ENCODE assay signal across 8 cellular contexts in the genomic region with DNA sequence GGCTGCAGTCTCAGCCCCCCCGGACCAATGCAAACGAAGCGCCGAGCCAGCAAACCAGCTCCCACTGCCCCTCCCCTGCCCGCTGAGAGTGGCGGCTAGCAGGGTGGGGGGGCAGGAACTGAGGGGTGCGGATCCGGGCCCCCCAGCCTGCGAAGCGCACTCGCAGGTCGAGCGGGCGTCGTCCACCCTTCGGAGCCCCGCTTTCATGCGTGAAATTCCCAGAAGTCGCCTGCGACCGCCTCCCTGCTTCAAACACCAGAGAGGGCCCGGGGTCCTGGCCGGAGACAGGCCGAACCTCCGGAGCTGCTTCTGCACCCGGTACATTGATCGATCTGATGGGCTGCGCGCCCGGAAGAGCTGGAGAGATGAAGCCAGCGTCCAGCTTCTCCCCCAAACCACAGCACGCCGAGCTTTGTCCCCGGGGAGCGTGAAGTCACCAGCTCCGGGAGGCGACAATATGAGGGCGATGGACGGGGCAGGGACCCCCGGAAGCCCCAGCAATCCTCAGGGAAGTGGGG. TPM values are rescaled to one million over a fixed set of nuclear protein-coding genes. Genes with fewer than 3 reads are reported as not detected.
DNase-seq lines count a peak whose midpoint lies in the region; ATAC-seq, FAIRE-seq and TF ChIP-seq lines count a peak whose summit lies in the region.
"Had no signal": no experiment of that assay in that cellular context is flagged by ENCODE, and none has a peak within 500 bp of the region (broad histone marks: within the 10 kb centered on the region; RNA-seq: fewer than 3 reads in every experiment).

No MANE protein-coding gene starts in this region.

- peak; percentile 59 for FAIRE-seq in GM12891 (lab: Jason Lieb, UNC)
- FAIRE-seq: islet of Langerhans had no signal

- H3F3A ChIP-seq in smooth muscle cell (ENCODE audit: low read depth), result peaks cover 4% of the 10 kb centered on the region

- H2AFZ ChIP-seq in Karpas-422 (ENCODE audit: low read length), result peak overlapping the region; percentile 18; the same call in 1 of the 2 replicates
- H2AFZ ChIP-seq in smooth muscle cell (ENCODE audit: low read depth), result peak overlapping the region; percentile 72

- peaks cover 38% of the 10 kb centered on the region for H4K20me1 ChIP-seq in Karpas-422 (ENCODE audit: insufficient read depth, low read depth, low read length)
- peaks cover 39% of the 10 kb centered on the region for H4K20me1 ChIP-seq in smooth muscle cell (ENCODE audit: low read depth)

- H3K4me2 ChIP-seq in Karpas-422 (ENCODE audit: low read depth, low read length, poor library complexity, severe bottlenecking), result peak overlapping the region; percentile 95
- peak overlapping the region; percentile 93 for H3K4me2 ChIP-seq in smooth muscle cell

- H3K27me3 Mint-ChIP-seq in T-helper 1 cell treated with Interleukin-12 subunit alpha and Interleukin-12 subunit beta and Interleukin-4 antibody, amounts not matched to agents 30 μg/mL and 1 μg/mL, for 36 hours (ENCODE audit: low read depth), result peaks cover 3% of the 10 kb centered on the region
- H3K27me3 Mint-ChIP-seq in immature natural killer cell (ENCODE audit: low read depth in 3 of 3), result peaks cover 0 to 6% (median 5%) of the 10 kb centered on the region in 3 donors

- no peaks in the 10 kb centered on the region for H3K9me3 ChIP-seq in Karpas-422 (ENCODE audit: low read length)
- no peaks in the 10 kb centered on the region for H3K9me3 ChIP-seq in breast epithelium
- no peaks in the 10 kb centered on the region for H3K9me3 ChIP-seq in smooth muscle cell (replicated peaks; ENCODE audit: low read depth)

- peaks cover 39% of the 10 kb centered on the region for H3K79me2 ChIP-seq in Karpas-422 (ENCODE audit: low read length)
- peaks cover 13% of the 10 kb centered on the region for H3K79me2 ChIP-seq in smooth muscle cell (ENCODE audit: low read depth)

- DNase-seq in GM12891 (ENCODE audit: insufficient read length, low spot score) (peak; percentile 75), Karpas-422 (peak; percentile 96), breast epithelium (ENCODE audit: low spot score in 2 of 2) (peak in 1 of 2 donors; percentile 78), immature natural killer cell (peak; percentile 42 to 61 (median 50)), smooth muscle cell (lab: John Stamatoyannopoulos, UW; ENCODE audit: unreplicated experiment) (no peak)

- H3K27ac ChIP-seq in Karpas-422 (ENCODE audit: low read length) (peak overlapping the region; percentile 72), breast epithelium (peak overlapping the region; percentile 93), smooth muscle cell (ENCODE audit: low read depth) (peak overlapping the region; percentile 30)

- H3K36me3 Mint-ChIP-seq in T-helper 1 cell treated with Interleukin-12 subunit alpha and Interleukin-12 subunit beta and Interleukin-4 antibody, amounts not matched to agents 30 μg/mL and 1 μg/mL, for 36 hours (ENCODE audit: low read depth), result peaks cover 21% of the 10 kb centered on the region
- peaks cover 0 to 5% (median 0%) of the 10 kb centered on the region in 3 donors for H3K36me3 Mint-ChIP-seq in immature natural killer cell

- H3K4me1 Mint-ChIP-seq in T-helper 1 cell treated with Interleukin-12 subunit alpha and Interleukin-12 subunit beta and Interleukin-4 antibody, amounts not matched to agents 30 μg/mL and 1 μg/mL, for 36 hours (ENCODE audit: low read depth), result peaks cover 33% of the 10 kb centered on the region
- H3K4me1 Mint-ChIP-seq in immature natural killer cell, result peaks cover 40 to 43% of the 10 kb centered on the region in 2 donors

- TF ChIP-seq CTCF in breast epithelium (IDR thresholded peaks at IDR 0.05) (no peak), smooth muscle cell (IDR thresholded peaks at IDR 0.05; ENCODE audit: borderline replicate concordance, insufficient read depth, poor library complexity, severe bottlenecking) (no peak)

- H3K36me3 ChIP-seq in Karpas-422 (ENCODE audit: insufficient read depth, low read length) (peaks cover 31% of the 10 kb centered on the region), breast epithelium (no peaks in the 10 kb centered on the region), smooth muscle cell (ENCODE audit: low read depth) (no peaks in the 10 kb centered on the region)

- intact Hi-C loops in breast epithelium (cut with DNase I; ENCODE audit: low total_unique reads), result no loop called here

- H3K4me3 ChIP-seq in Karpas-422 (ENCODE audit: low read length) (peak overlapping the region; percentile 80), breast epithelium (peak overlapping the region; percentile 70 to 75 (median 72)), smooth muscle cell (peak overlapping the region; percentile 68)

- peak overlapping the region; percentile 89 for H3K9ac ChIP-seq in Karpas-422 (ENCODE audit: low read length)
- peak overlapping the region; percentile 55 for H3K9ac ChIP-seq in smooth muscle cell (ENCODE audit: low read depth)

- H3K4me3 Mint-ChIP-seq in T-helper 1 cell treated with Interleukin-12 subunit alpha and Interleukin-12 subunit beta and Interleukin-4 antibody, amounts not matched to agents 30 μg/mL and 1 μg/mL, for 36 hours, result peak overlapping the region; percentile 82
- H3K4me3 Mint-ChIP-seq in immature natural killer cell, result peak overlapping the region; percentile 86 to 89 (median 88)

- no peaks in the 10 kb centered on the region for H3K9me2 ChIP-seq in Karpas-422 (replicated peaks; ENCODE audit: insufficient read depth, low read length)

- H3K4me1 ChIP-seq in Karpas-422 (ENCODE audit: low read length) (peaks cover 47% of the 10 kb centered on the region), breast epithelium (peaks cover 0 to 27% of the 10 kb centered on the region in 2 donors), smooth muscle cell (ENCODE audit: low read depth) (peaks cover 43% of the 10 kb centered on the region)

- no peaks in the 10 kb centered on the region for H3K9me3 Mint-ChIP-seq in T-helper 1 cell treated with Interleukin-12 subunit alpha and Interleukin-12 subunit beta and Interleukin-4 antibody, amounts not matched to agents 30 μg/mL and 1 μg/mL, for 36 hours
- H3K9me3 Mint-ChIP-seq in immature natural killer cell, result no peaks in the 10 kb centered on the region

- no peak for ATAC-seq in HG02759 (IDR thresholded peaks at IDR 0.05; ENCODE audit: unreplicated experiment)

- H3K27me3 ChIP-seq in Karpas-422 (ENCODE audit: low read length) (no peaks in the 10 kb centered on the region), breast epithelium (no peaks in the 10 kb centered on the region), smooth muscle cell (ENCODE audit: low read depth) (no peaks in the 10 kb centered on the region)

- peak; percentile 57 for TF ChIP-seq POLR2A in GM12891 (IDR thresholded peaks at IDR 0.05; ENCODE audit: low read depth, low read length)
- no peak for TF ChIP-seq POLR2A in breast epithelium (IDR thresholded peaks at IDR 0.05)

- peak overlapping the region; percentile 74 for H3K27ac Mint-ChIP-seq in T-helper 1 cell treated with Interleukin-12 subunit alpha and Interleukin-12 subunit beta and Interleukin-4 antibody, amounts not matched to agents 30 μg/mL and 1 μg/mL, for 36 hours
- peak overlapping the region in 5 of 6 donors; percentile 23 to 84 (median 62) for H3K27ac Mint-ChIP-seq in immature natural killer cell

- WGBS in smooth muscle cell (ENCODE audit: low lambda C conversion rate), result under 1% methylated on average over 34 of the region's 40 CpGs

TF ChIP-seq in GM12891, 5 proteins besides CTCF, POLR2A, EP300 and RAD21:
- TF ChIP-seq TAF1 (IDR thresholded peaks at IDR 0.05; ENCODE audit: low read depth, low read length) (no peak), POLR2AphosphoS5 (IDR thresholded peaks at IDR 0.05; ENCODE audit: low read depth, low read length) (no peak; the same call in 1 of the 2 replicates), POU2F2 (IDR thresholded peaks at IDR 0.05; ENCODE audit: low read depth, low read length) (peak; percentile 60), PAX5 (IDR thresholded peaks at IDR 0.05; ENCODE audit: insufficient read depth, low read length, severe bottlenecking) (no peak), SPI1 (IDR thresholded peaks at IDR 0.05; ENCODE audit: low read depth, low read length) (no peak)
TF ChIP-seq in GM12891: peak in this region for 1.

RNA-seq across cellular contexts. Expression of gene PATZ1, which starts 0.6 kb away (rescaled TPM):
- polyA plus RNA-seq in GM12891 (2012; ENCODE audit: low read depth, missing spikeins), result 14.3 TPM
- 65.4 and 87.4 TPM in 2 replicates for total RNA-seq in Karpas-422 (2014; rRNA removed; shearing (Covaris generic); ENCODE audit: low replicate concordance)
- 10 to 100 TPM; 15.4 to 49.6 (median 40.6) TPM for total RNA-seq in breast epithelium
- polyA plus RNA-seq in immature natural killer cell, result 1 to 10 TPM; 4.5 to 9.1 (median 5.3) TPM
- total RNA-seq in smooth muscle cell, result 12.9 and 14.3 TPM in 2 replicates
- 11.9 and 22.1 TPM in 2 replicates for polyA plus RNA-seq in smooth muscle cell

RNA-seq across cellular contexts. Expression of gene DRG1, which starts 52.6 kb away (rescaled TPM):
- polyA plus RNA-seq in GM12891 (2012; ENCODE audit: low read depth, missing spikeins), result 63.7 TPM
- 48.7 and 55.2 TPM in 2 replicates for total RNA-seq in Karpas-422 (2014; rRNA removed; shearing (Covaris generic); ENCODE audit: low replicate concordance)
- 10 to 100 TPM; 62.3 to 80.3 (median 74.9) TPM for total RNA-seq in breast epithelium
- 100 to 1,000 TPM in 2 of 3 donors, 10 to 100 TPM in 1; 82.0 to 129 (median 105) TPM for polyA plus RNA-seq in immature natural killer cell
- 59.5 and 78.4 TPM in 2 replicates for total RNA-seq in smooth muscle cell
- polyA plus RNA-seq in smooth muscle cell, result 64.3 and 69.2 TPM in 2 replicates

RNA-seq across cellular contexts. Expression of gene PIK3IP1, which starts 54.5 kb away (rescaled TPM):
- polyA plus RNA-seq in GM12891 (2012; ENCODE audit: low read depth, missing spikeins), result 5.3 TPM
- total RNA-seq in Karpas-422 (2014; rRNA removed; shearing (Covaris generic); ENCODE audit: low replicate concordance), result 17.9 and 25.3 TPM in 2 replicates
- total RNA-seq in breast epithelium, result 100 to 1,000 TPM in 1 of 3 donors, 10 to 100 TPM in 2; 43.3 to 109 (median 72.5) TPM
- 100 to 1,000 TPM in 1 of 3 donors, 10 to 100 TPM in 2; 88.2 to 136 (median 98.1) TPM for polyA plus RNA-seq in immature natural killer cell
- total RNA-seq in smooth muscle cell, result 12.6 and 16.9 TPM in 2 replicates
- polyA plus RNA-seq in smooth muscle cell, result 20.2 and 26.3 TPM in 2 replicates

Comparison
In these comparisons a context has a peak if more than half of its experiments do, and no peak if none do; other contexts are left out.
1. H3K27ac ChIP-seq: peak in every context shown above with its lines; median percentile 93 in breast epithelium; 72 in Karpas-422; 30 in smooth muscle cell.